In genomic region chr6:1596088-1596852, GRCh38 we compare ENCODE assay signal across 8 cellular contexts. TPM values are rescaled to one million over a fixed set of nuclear protein-coding genes. Genes with fewer than 3 reads are reported as not detected.
DNase-seq lines count a peak whose midpoint lies in the region; ATAC-seq, FAIRE-seq and TF ChIP-seq lines count a peak whose summit lies in the region.

No MANE protein-coding gene starts in this region.

- ATAC-seq in HG03108 (IDR thresholded peaks at IDR 0.05; ENCODE audit: unreplicated experiment) = peak; percentile 70
- ATAC-seq in activated T-helper 17 cell treated with anti-CD3 and anti-CD28 coated beads, Interleukin-2, amount 50 U/mL, for 72 hours (replicated peaks) = peak; percentile 73
- peak; percentile 49 for ATAC-seq in omental fat pad (ENCODE audit: low FRiP score)
- peak; percentile 76 to 91 for ATAC-seq in upper lobe of left lung (ENCODE audit: low FRiP score in 2 of 2)
- no peak for ATAC-seq in GM19397 (IDR thresholded peaks at IDR 0.05; ENCODE audit: unreplicated experiment)

- peaks cover 54% of the 10 kb centered on the region for H3K27me3 Mint-ChIP-seq in activated T-helper 17 cell treated with anti-CD3 and anti-CD28 coated beads, Interleukin-2, amount 50 U/mL, for 72 hours

- H3K4me1 Mint-ChIP-seq in activated T-helper 17 cell treated with anti-CD3 and anti-CD28 coated beads, Interleukin-2, amount 50 U/mL, for 72 hours = peaks cover 4% of the 10 kb centered on the region

- H3K9me2 ChIP-seq in PC-9 (ENCODE audit: insufficient read depth) = no peaks in the 10 kb centered on the region

- H2AFZ ChIP-seq in PC-9 = no peak overlapping the region

- peak overlapping the region; percentile 62 for H3K4me2 ChIP-seq in PC-9

- H3K27ac Mint-ChIP-seq in activated T-helper 17 cell treated with anti-CD3 and anti-CD28 coated beads, Interleukin-2, amount 50 U/mL, for 72 hours = no peak overlapping the region

- TF ChIP-seq EP300 in upper lobe of left lung (IDR thresholded peaks at IDR 0.05) = no peak

- H3F3A ChIP-seq in PC-9 (ENCODE audit: insufficient read depth, low read depth) = no peaks in the 10 kb centered on the region

- H3K9me3 ChIP-seq in PC-9 (ENCODE audit: insufficient read depth, low read depth) = no peaks in the 10 kb centered on the region
- H3K9me3 ChIP-seq in upper lobe of left lung = no peaks in the 10 kb centered on the region

- TF ChIP-seq CTCF in PC-9 (conservative IDR thresholded peaks at IDR 0.05) (peak; percentile 88), omental fat pad (IDR thresholded peaks at IDR 0.05) (peak in 2 of 3 donors; percentile 27 to 84), upper lobe of left lung (IDR thresholded peaks at IDR 0.05) (peak; percentile 87 to 95 (median 92))

- H4K20me1 ChIP-seq in PC-9 (ENCODE audit: insufficient read depth) = no peaks in the 10 kb centered on the region

- TF ChIP-seq POLR2A in upper lobe of left lung (IDR thresholded peaks at IDR 0.05) = no peak

- DNase-seq in PC-9 (peak; percentile 43 to 61), frontal cortex (ENCODE audit: low spot score in 2 of 2) (peak; percentile 70 to 76), omental fat pad (ENCODE audit: low spot score) (no peak), upper lobe of left lung (peak in 1 of 2 donors; percentile 80)

- intact Hi-C loops in PC-9 (cut with micrococcal nuclease; ENCODE audit: unreplicated experiment) = loop anchor here (1.0 to 10.0 kb wide), 7 partner anchors 509 to 1169 kb away; partner anchors contain the start of gene WRNIP1

- H3K4me1 ChIP-seq in PC-9 (replicated peaks; ENCODE audit: insufficient read depth) (no peaks in the 10 kb centered on the region), upper lobe of left lung (peaks cover 6 to 11% (median 8%) of the 10 kb centered on the region in 4 donors)

- BruUV-seq in PC-9 (replicated peaks; lab: Mats Ljungman, UMichigan) = no TSS peak

- POLR2A ChIA-PET in PC-9 (lab: Charles Lee; ENCODE audit: unreplicated experiment) = interaction anchor here (0.6 kb wide), 1 partner anchor 1385 kb away, joined by 4 read pairs; no protein-coding TSS in a partner anchor

- H3K4me3 ChIP-seq in PC-9 (no peak overlapping the region), upper lobe of left lung (no peak overlapping the region)

- H3K27me3 ChIP-seq in PC-9 (ENCODE audit: insufficient read depth, low read depth) (no peaks in the 10 kb centered on the region), upper lobe of left lung (peaks cover 0 to 11% (median 4%) of the 10 kb centered on the region in 4 donors)

- H3K36me3 ChIP-seq in PC-9 (ENCODE audit: low read depth) (no peaks in the 10 kb centered on the region), upper lobe of left lung (no peaks in the 10 kb centered on the region)

- 17% methylated on average over 23 to 25 of the region's 25 CpGs for WGBS in upper lobe of left lung, 2 donors

- no peaks in the 10 kb centered on the region for H3K9me3 Mint-ChIP-seq in activated T-helper 17 cell treated with anti-CD3 and anti-CD28 coated beads, Interleukin-2, amount 50 U/mL, for 72 hours

- no peaks in the 10 kb centered on the region for H3K79me2 ChIP-seq in PC-9 (ENCODE audit: low read depth)

- no peaks in the 10 kb centered on the region for H3K36me3 Mint-ChIP-seq in activated T-helper 17 cell treated with anti-CD3 and anti-CD28 coated beads, Interleukin-2, amount 50 U/mL, for 72 hours (ENCODE audit: low read depth)

- H3K4me3 Mint-ChIP-seq in activated T-helper 17 cell treated with anti-CD3 and anti-CD28 coated beads, Interleukin-2, amount 50 U/mL, for 72 hours = no peak overlapping the region

- CTCF ChIA-PET in PC-9 (lab: Charles Lee) = interaction anchor here (0.6 to 1.0 kb wide), 2 partner anchors 612 to 755 kb away, joined by 4 read pairs; no protein-coding TSS in a partner anchor

- H3K27ac ChIP-seq in PC-9 (no peak overlapping the region), upper lobe of left lung (no peak overlapping the region)

- FAIRE-seq in G401.6 (lab: Jason Lieb, UNC) (peak; percentile 46), frontal cortex (lab: Jason Lieb, UNC) (no peak)

RNA-seq across cellular contexts. Expression of gene FOXC1, which starts 13.4 kb away (rescaled TPM):
- total RNA-seq in PC-9 (2021) (16.2 and 18.6 TPM in 2 replicates), frontal cortex (4.1 TPM), omental fat pad (10 to 100 TPM in 1 of 4 donors, 1 to 10 TPM in 3; 3.8 to 10.1 (median 6.7) TPM), upper lobe of left lung (1 to 10 TPM in 5 of 6 donors, under 1 TPM in 1; 0.22 to 5.5 (median 2.2) TPM)
- not detected for total RNA-seq in activated T-helper 17 cell treated with anti-CD3 and anti-CD28 coated beads, Interleukin-2, amount 50 U/mL, for 72 hours
